20 cellular contexts compared by ENCODE assay signal in the genomic region with DNA sequence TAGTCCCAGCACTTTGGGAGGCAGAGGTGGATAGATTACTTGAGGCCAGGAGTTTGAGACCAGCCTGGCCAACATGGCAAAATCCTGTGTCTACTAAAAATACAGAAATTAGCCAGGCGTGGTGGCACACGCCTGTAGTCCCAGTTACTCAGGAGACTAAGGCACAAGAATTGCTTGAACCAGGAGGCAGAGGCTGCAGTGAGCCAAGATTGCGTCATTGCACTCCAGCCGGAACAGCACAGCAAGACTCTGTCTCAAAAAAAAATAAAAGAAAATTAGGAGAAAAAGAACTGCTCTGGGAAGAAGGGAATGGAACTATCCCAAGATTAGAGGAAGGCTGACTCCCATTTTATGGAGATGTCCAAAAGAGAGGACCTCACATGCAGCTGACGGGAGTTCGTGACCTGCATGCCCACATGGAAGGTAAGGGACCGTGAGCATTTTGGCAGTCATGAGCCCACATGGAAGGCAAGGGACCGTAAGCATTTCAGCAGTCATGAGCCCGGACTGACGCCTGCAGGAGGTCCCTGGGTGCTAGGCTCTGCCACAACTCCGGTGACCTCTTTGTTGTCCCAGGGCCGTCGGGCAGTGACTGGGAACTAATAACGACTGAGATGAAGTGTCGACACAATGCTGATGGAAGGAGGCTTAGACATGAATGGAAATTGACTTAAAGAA. TPM values are rescaled to one million over a fixed set of nuclear protein-coding genes. Genes with fewer than 3 reads are reported as not detected.
DNase-seq lines count a peak whose midpoint lies in the region; ATAC-seq and TF ChIP-seq lines count a peak whose summit lies in the region.
"Had no signal": no experiment of that assay in that cellular context is flagged by ENCODE, and none has a peak within 500 bp of the region (broad histone marks: within the 10 kb centered on the region; RNA-seq: fewer than 3 reads in every experiment).

No MANE protein-coding gene starts in this region.

- intact Hi-C loops in lower lobe of right lung (cut with DNase I): no loop called here

- ATAC-seq in lower lobe of right lung (peak in 1 of 2 donors; percentile 14), HG02884 (IDR thresholded peaks at IDR 0.05; ENCODE audit: unreplicated experiment) (no peak)

- H3K9ac ChIP-seq in subcutaneous abdominal adipose tissue (ENCODE audit: low read length in 5 of 5): no peak overlapping the region
- H3K9ac ChIP-seq: KMS-11 had no signal

- H3K36me3 ChIP-seq in SJSA1 (no peaks in the 10 kb centered on the region), lower lobe of right lung (no peaks in the 10 kb centered on the region), subcutaneous abdominal adipose tissue (ENCODE audit: control insufficient read depth in 5 of 5, insufficient read depth in 5 of 5, low read length in 5 of 5) (no peaks in the 10 kb centered on the region)
- H3K36me3 ChIP-seq: esophagus muscularis mucosa had no signal

- H3K27me3 ChIP-seq in SJSA1 (replicated peaks) (no peaks in the 10 kb centered on the region), lower lobe of right lung (ENCODE audit: low read depth) (no peaks in the 10 kb centered on the region), subcutaneous abdominal adipose tissue (ENCODE audit: control insufficient read depth in 5 of 5, insufficient read depth in 4 of 5, low read length in 5 of 5) (no peaks in the 10 kb centered on the region)
- H3K27me3 ChIP-seq: esophagus muscularis mucosa had no signal

- H3K4me1 ChIP-seq in SJSA1 (replicated peaks) (peaks cover 88% of the 10 kb centered on the region), lower lobe of right lung (peaks cover 33% of the 10 kb centered on the region), subcutaneous abdominal adipose tissue (ENCODE audit: control insufficient read depth in 5 of 5, insufficient read depth in 5 of 5, low read length in 5 of 5) (peaks cover 4 to 25% (median 23%) of the 10 kb centered on the region in 5 donors)

- H3K9me3 ChIP-seq in SJSA1 (replicated peaks) (no peaks in the 10 kb centered on the region), lower lobe of right lung (no peaks in the 10 kb centered on the region), subcutaneous abdominal adipose tissue (ENCODE audit: control insufficient read depth in 5 of 5, low read length in 5 of 5) (peaks cover 0 to 3% (median 0%) of the 10 kb centered on the region in 5 donors)
- H3K9me3 ChIP-seq: esophagus muscularis mucosa had no signal

- no peak for TF ChIP-seq CTCF in lower lobe of right lung (IDR thresholded peaks at IDR 0.05)

- peak overlapping the region; percentile 89 for H3K27ac ChIP-seq in SJSA1
- peak overlapping the region; percentile 71 for H3K27ac ChIP-seq in lower lobe of right lung
- H3K27ac ChIP-seq in subcutaneous abdominal adipose tissue (ENCODE audit: low read depth, low read length): peak overlapping the region; percentile 50
- H3K27ac ChIP-seq: 22Rv1, KMS-11 had no signal

- DNase-seq in DMS53 (lab: John Stamatoyannopoulos, UW) (peak; percentile 76), DMS53 treated with DMSO at 0.1 percent for 48 hours (lab: John Stamatoyannopoulos, UW; ENCODE audit: unreplicated experiment) (no peak), SJSA1 (ENCODE audit: low read depth in 1 of 2, low spot score in 2 of 2) (peak in 1 of 2 experiments; percentile 52), lower lobe of right lung (no peak), MV-4-11 (lab: John Stamatoyannopoulos, UW) (no peak), cerebellar cortex (ENCODE audit: low spot score) (no peak)
- DNase-seq: activated CD4-positive, alpha-beta T cell treated with anti-CD3 and anti-CD28 coated beads for 4 hours; DMS 273 treated with DMSO at 0.1 percent for 48 hours; effector CD4-positive, alpha-beta T cell; NCI-H2081 treated with DMSO at 0.1 percent for 48 hours; stimulated activated CD4-positive, alpha-beta T cell treated with anti-CD3 and anti-CD28 coated beads, Interleukin-4, amount 100 ng/mL, for 24 hours; substantia nigra had no signal

- H3K4me3 ChIP-seq in SJSA1 (no peak overlapping the region), lower lobe of right lung (no peak overlapping the region), subcutaneous abdominal adipose tissue (ENCODE audit: low read depth in 1 of 5, low read length in 5 of 5) (no peak overlapping the region)

RNA-seq across cellular contexts. Expression of a gene that starts 18.6 kb away (rescaled TPM):
- total RNA-seq in SJSA1 (2014; rRNA removed; shearing (Covaris generic)): 77.6 and 87.4 TPM in 2 replicates
- 28.9 TPM for total RNA-seq in lower lobe of right lung

RNA-seq across cellular contexts. Expression of a gene that starts 38.1 kb away (rescaled TPM):
- 37.8 and 47.7 TPM in 2 replicates for total RNA-seq in SJSA1 (2014; rRNA removed; shearing (Covaris generic))
- total RNA-seq in lower lobe of right lung: 114 TPM

RNA-seq across cellular contexts. Expression of a gene that starts 56.0 kb away (rescaled TPM):
- not detected in 2 replicates for total RNA-seq in SJSA1 (2014; rRNA removed; shearing (Covaris generic))
- not detected for total RNA-seq in lower lobe of right lung
- total RNA-seq: esophagus muscularis mucosa, lower leg skin, myocyte, skeletal muscle tissue had no signal
